In genomic region chr2:43305537-43305936, GRCh38 we compare ENCODE assay signal across 11 cellular contexts.
DNase-seq lines count a peak whose midpoint lies in the region; ATAC-seq and TF ChIP-seq lines count a peak whose summit lies in the region.
"Had no signal": no experiment of that assay in that cellular context is flagged by ENCODE, and none has a peak within 500 bp of the region (broad histone marks: within the 10 kb centered on the region; RNA-seq: fewer than 3 reads in every experiment).

No MANE protein-coding gene starts in this region.

- TF ChIP-seq CTCF in Peyer's patch (IDR thresholded peaks at IDR 0.05) (no peak), fibroblast of villous mesenchyme (IDR thresholded peaks at IDR 0.05; ENCODE audit: insufficient read depth, low read depth, low read length) (no peak), nephron (IDR thresholded peaks at IDR 0.05; ENCODE audit: unreplicated experiment in 3 of 3) (no peak), upper lobe of right lung (IDR thresholded peaks at IDR 0.05) (no peak)

- no peaks in the 10 kb centered on the region for H3K27me3 ChIP-seq in Peyer's patch
- H3K27me3 ChIP-seq in upper lobe of right lung = no peaks in the 10 kb centered on the region

- H3K4me1 Mint-ChIP-seq in nephron = peaks cover 41% of the 10 kb centered on the region

- no peaks in the 10 kb centered on the region for H3K27me3 Mint-ChIP-seq in nephron (ENCODE audit: low read depth)
- H3K27me3 Mint-ChIP-seq: activated naive CD8-positive, alpha-beta T cell treated with anti-CD3 and anti-CD28 coated beads, Interleukin-2, amount 10 ng/mL, durations not matched to agents 7 days and 5 days had no signal

- H3K4me1 ChIP-seq in Peyer's patch (peaks cover 0 to 4% (median 0%) of the 10 kb centered on the region in 4 donors), upper lobe of right lung (peaks cover 56% of the 10 kb centered on the region)

- peak in 1 of 3 donors; percentile 70 for DNase-seq in Peyer's patch
- DNase-seq in fibroblast of villous mesenchyme (ENCODE audit: low read depth) = peak; percentile 94
- DNase-seq in upper lobe of right lung = peak; percentile 68
- no peak for DNase-seq in SHP77 (lab: John Stamatoyannopoulos, UW)
- no peak for DNase-seq in activated CD4-positive, CD25-positive, alpha-beta regulatory T cell (lab: John Stamatoyannopoulos, UW)
- DNase-seq in stimulated activated CD4-positive, alpha-beta T cell treated with anti-CD3 and anti-CD28 coated beads, Interleukin-4, amount 100 ng/mL, for 4 hours = no peak
- no peak for DNase-seq in NCI-H1417 (lab: John Stamatoyannopoulos, UW)
- DNase-seq: activated CD4-positive, alpha-beta T cell treated with anti-CD3 and anti-CD28 coated beads, Interleukin-2, amount 50 U/mL, for 1 hour; activated naive CD8-positive, alpha-beta T cell treated with anti-CD3 and anti-CD28 coated beads, Interleukin-2, amount 10 ng/mL, durations not matched to agents 7 days and 5 days; NCI-H1930 had no signal

- H3K36me3 ChIP-seq in Peyer's patch (no peaks in the 10 kb centered on the region), upper lobe of right lung (no peaks in the 10 kb centered on the region)

- peak; percentile 95 for ATAC-seq in upper lobe of right lung

- H3K4me3 ChIP-seq in Peyer's patch (no peak overlapping the region), fibroblast of villous mesenchyme (ENCODE audit: low read depth, low read length) (no peak overlapping the region), upper lobe of right lung (no peak overlapping the region)

- intact Hi-C loops in upper lobe of right lung (cut with DNase I) = no loop called here

- H3K4me3 Mint-ChIP-seq in nephron = peak overlapping the region in 1 of 3 experiments; percentile 60
- H3K4me3 Mint-ChIP-seq: activated naive CD8-positive, alpha-beta T cell treated with anti-CD3 and anti-CD28 coated beads, Interleukin-2, amount 10 ng/mL, durations not matched to agents 7 days and 5 days had no signal

- H3K27ac ChIP-seq in Peyer's patch (peak overlapping the region in 3 of 4 donors; percentile 60 to 77 (median 68)), upper lobe of right lung (peak overlapping the region; percentile 88)

- no peaks in the 10 kb centered on the region for H3K9me3 ChIP-seq in Peyer's patch
- no peaks in the 10 kb centered on the region for H3K9me3 ChIP-seq in upper lobe of right lung

- TF ChIP-seq POLR2A in Peyer's patch (IDR thresholded peaks at IDR 0.05) = no peak

- no peaks in the 10 kb centered on the region for H3K36me3 Mint-ChIP-seq in nephron (ENCODE audit: low read depth)

- H3K9me3 Mint-ChIP-seq in nephron = no peaks in the 10 kb centered on the region

- H3K27ac Mint-ChIP-seq in nephron = peak overlapping the region; percentile 25 to 89 (median 87)
- H3K27ac Mint-ChIP-seq: activated naive CD8-positive, alpha-beta T cell treated with anti-CD3 and anti-CD28 coated beads, Interleukin-2, amount 10 ng/mL, durations not matched to agents 7 days and 5 days had no signal

Comparison
In these comparisons a context has a peak if more than half of its experiments do, and no peak if none do; other contexts are left out.
1. DNase-seq: peak in fibroblast of villous mesenchyme (single experiment) and upper lobe of right lung (single experiment); none in SHP77 (0 of 2), activated CD4-positive, CD25-positive, alpha-beta regulatory T cell (0 of 4), stimulated activated CD4-positive, alpha-beta T cell treated with anti-CD3 and anti-CD28 coated beads, Interleukin-4, amount 100 ng/mL, for 4 hours (0 of 2) and NCI-H1417 (0 of 3).